In genomic region chr15:89577776-89578115, GRCh38 we compare ENCODE assay signal across 12 cellular contexts. TPM values are rescaled to one million over a fixed set of nuclear protein-coding genes. Genes with fewer than 3 reads are reported as not detected.
A peak's percentile ranks its signal among the peaks of the same experiment; 100 is the strongest.
DNase-seq lines count a peak whose midpoint lies in the region; ATAC-seq and TF ChIP-seq lines count a peak whose summit lies in the region.
"Had no signal": no experiment of that assay in that cellular context is flagged by ENCODE, and none has a peak within 500 bp of the region (broad histone marks: within the 10 kb centered on the region; RNA-seq: fewer than 3 reads in every experiment).

No MANE protein-coding gene starts in this region.

- peaks cover 17% of the 10 kb centered on the region for H3K4me1 ChIP-seq in iPS-18a (ENCODE audit: control insufficient read depth, low read depth, low read length)

- H3K9me3 Mint-ChIP-seq in activated CD8-positive, alpha-beta T cell treated with anti-CD3 and anti-CD28 coated beads for 36 hours: no peaks in the 10 kb centered on the region

- peak overlapping the region; percentile 19 for H3K9ac ChIP-seq in iPS-18a (ENCODE audit: low read length)

- H3K36me3 ChIP-seq in H7 (replicated peaks; ENCODE audit: control insufficient read depth, insufficient read depth, low read length) (peaks cover 9% of the 10 kb centered on the region), iPS-18a (ENCODE audit: control insufficient read depth, low read depth, low read length) (peaks cover 33% of the 10 kb centered on the region)
- H3K36me3 ChIP-seq: esophagus squamous epithelium had no signal

- H3K4me3 Mint-ChIP-seq in activated CD8-positive, alpha-beta T cell treated with anti-CD3 and anti-CD28 coated beads for 36 hours: peak overlapping the region; percentile 96

- peaks cover 52% of the 10 kb centered on the region for H3K36me3 Mint-ChIP-seq in activated CD8-positive, alpha-beta T cell treated with anti-CD3 and anti-CD28 coated beads for 36 hours (ENCODE audit: low read depth)

- POLR2A ChIA-PET in activated CD8-positive, alpha-beta T cell treated with anti-CD3 and anti-CD28 coated beads for 36 hours (lab: Charles Lee): no interaction called here

- H3K27me3 ChIP-seq in H7 (ENCODE audit: control insufficient read depth, insufficient read depth, low read length) (no peaks in the 10 kb centered on the region), iPS-18a (ENCODE audit: control insufficient read depth, insufficient read depth, low read length) (no peaks in the 10 kb centered on the region)
- H3K27me3 ChIP-seq: esophagus squamous epithelium had no signal

- H3K9me3 ChIP-seq in iPS-18a (ENCODE audit: control insufficient read depth, low read depth, low read length): no peaks in the 10 kb centered on the region
- H3K9me3 ChIP-seq: esophagus squamous epithelium had no signal

- H3K4me3 ChIP-seq in AG10803 (ENCODE audit: low read length) (peak overlapping the region; percentile 17), H7 (ENCODE audit: insufficient read depth, low read depth, low read length) (peak overlapping the region; percentile 96), iPS-18a (ENCODE audit: low read length) (peak overlapping the region; percentile 66)
- H3K4me3 ChIP-seq: lung had no signal

- ATAC-seq in activated CD8-positive, alpha-beta T cell treated with anti-CD3 and anti-CD28 coated beads for 36 hours: no peak
- no peak for ATAC-seq in GM21619 (IDR thresholded peaks at IDR 0.05; ENCODE audit: unreplicated experiment)
- ATAC-seq in HG03469 (IDR thresholded peaks at IDR 0.05; ENCODE audit: unreplicated experiment): no peak
- no peak for ATAC-seq in GM19463 (IDR thresholded peaks at IDR 0.05; ENCODE audit: unreplicated experiment)

- no peak overlapping the region for H3K27ac Mint-ChIP-seq in activated CD8-positive, alpha-beta T cell treated with anti-CD3 and anti-CD28 coated beads for 36 hours

- intact Hi-C loops in activated CD8-positive, alpha-beta T cell treated with anti-CD3 and anti-CD28 coated beads for 36 hours (cut with micrococcal nuclease): no loop called here

- H3K27me3 Mint-ChIP-seq in activated CD8-positive, alpha-beta T cell treated with anti-CD3 and anti-CD28 coated beads for 36 hours: peaks cover 3% of the 10 kb centered on the region

- CTCF ChIA-PET in activated CD8-positive, alpha-beta T cell treated with anti-CD3 and anti-CD28 coated beads for 36 hours (lab: Charles Lee): no interaction called here

- DNase-seq in AG10803 (ENCODE audit: low read depth) (no peak), H7 (no peak), activated gamma-delta T cell (lab: John Stamatoyannopoulos, UW) (no peak)
- DNase-seq in activated CD8-positive, alpha-beta T cell treated with anti-CD3 and anti-CD28 coated beads for 36 hours: no peak
- DNase-seq: activated CD4-positive, CD25-positive, alpha-beta regulatory T cell treated with anti-CD3 and anti-CD28 coated beads, Interleukin-2, amount 50 U/mL, for 72 hours; esophagus squamous epithelium; NCI-H1436 treated with DMSO at 0.1 percent for 48 hours had no signal

- peaks cover 24% of the 10 kb centered on the region for H3K4me1 Mint-ChIP-seq in activated CD8-positive, alpha-beta T cell treated with anti-CD3 and anti-CD28 coated beads for 36 hours (ENCODE audit: low read depth)

- no peak overlapping the region for H3K27ac ChIP-seq in iPS-18a (ENCODE audit: low read length)

- TF ChIP-seq CTCF in AG10803 (conservative IDR thresholded peaks at IDR 0.05; ENCODE audit: low read length): no peak
- no peak for TF ChIP-seq CTCF in activated CD8-positive, alpha-beta T cell treated with anti-CD3 and anti-CD28 coated beads for 36 hours (IDR thresholded peaks at IDR 0.05)

RNA-seq across cellular contexts. Expression of gene TICRR, which starts 2.5 kb away (rescaled TPM):
- 19.2 and 24.1 TPM in 2 replicates for total RNA-seq in H7 (2014; rRNA removed; shearing (Covaris generic))
- 10 to 100 TPM; 27.0 to 29.2 TPM for total RNA-seq in activated CD8-positive, alpha-beta T cell treated with anti-CD3 and anti-CD28 coated beads for 36 hours

Comparison
In these comparisons a context has a peak if more than half of its experiments do, and no peak if none do; other contexts are left out.
1. H3K4me3 ChIP-seq: peak in every context shown above with its lines; median percentile 96 in H7; 66 in iPS-18a; 17 in AG10803.